Comparison of ENCODE assay signal across 8 cellular contexts in genomic region chr17:29178750-29179231, GRCh38. TPM values are rescaled to one million over a fixed set of nuclear protein-coding genes. Genes with fewer than 3 reads are reported as not detected.
DNase-seq lines count a peak whose midpoint lies in the region; ATAC-seq and TF ChIP-seq lines count a peak whose summit lies in the region.

No MANE protein-coding gene starts in this region.

- peaks cover 3% of the 10 kb centered on the region for H3K36me3 Mint-ChIP-seq in mesothelial cell of epicardium
- H3K36me3 Mint-ChIP-seq in CD14-positive monocyte, result peaks cover 0 to 3% of the 10 kb centered on the region in 2 donors

- H3K27me3 Mint-ChIP-seq in mesothelial cell of epicardium (ENCODE audit: low read depth) (peaks cover 8% of the 10 kb centered on the region), CD14-positive monocyte (ENCODE audit: low read depth in 3 of 3) (peaks cover 4 to 25% (median 24%) of the 10 kb centered on the region in 3 donors)

- no peaks in the 10 kb centered on the region for H3K27me3 ChIP-seq in cardiac muscle cell
- no peaks in the 10 kb centered on the region for H3K27me3 ChIP-seq in uterus

- no peak for ATAC-seq in left cardiac atrium

- DNase-seq in cardiac muscle cell (ENCODE audit: low read depth in 1 of 2, low spot score in 1 of 2) (no peak), left cardiac atrium (no peak), cerebellum (ENCODE audit: low spot score) (peak; percentile 48), mesothelial cell of epicardium (ENCODE audit: low spot score in 2 of 2, unreplicated experiment in 2 of 2) (no peak), uterus (no peak), NCI-H524 (lab: John Stamatoyannopoulos, UW) (no peak), GDM1 (lab: John Stamatoyannopoulos, UW) (no peak), CD14-positive monocyte (ENCODE audit: low spot score) (no peak)

- peak overlapping the region; percentile 78 for H3K4me3 Mint-ChIP-seq in mesothelial cell of epicardium
- no peak overlapping the region for H3K4me3 Mint-ChIP-seq in CD14-positive monocyte

- H3K27ac ChIP-seq in cardiac muscle cell (peak overlapping the region; percentile 79), uterus (peak overlapping the region; percentile 87 to 88)

- H3K4me1 Mint-ChIP-seq in mesothelial cell of epicardium, result peaks cover 36% of the 10 kb centered on the region
- peaks cover 44% of the 10 kb centered on the region for H3K4me1 Mint-ChIP-seq in CD14-positive monocyte

- no peak for TF ChIP-seq POLR2A in uterus (IDR thresholded peaks at IDR 0.05)

- H3K36me3 ChIP-seq in cardiac muscle cell (no peaks in the 10 kb centered on the region), uterus (no peaks in the 10 kb centered on the region)

- TF ChIP-seq CTCF in cardiac muscle cell (IDR thresholded peaks at IDR 0.05; ENCODE audit: low read depth, low read length), result no peak
- TF ChIP-seq CTCF in mesothelial cell of epicardium (IDR thresholded peaks at IDR 0.05; ENCODE audit: unreplicated experiment), result no peak
- TF ChIP-seq CTCF in uterus (IDR thresholded peaks at IDR 0.05), result no peak
- no peak for TF ChIP-seq CTCF in CD14-positive monocyte (IDR thresholded peaks at IDR 0.05)

- H3K27ac Mint-ChIP-seq in mesothelial cell of epicardium (peak overlapping the region; percentile 61), CD14-positive monocyte (no peak overlapping the region)

- intact Hi-C loops in left cardiac atrium (cut with DNase I), result loop anchor here (2.0 kb wide), 1 partner anchor 30 kb away; no protein-coding TSS in a partner anchor
- intact Hi-C loops in uterus (cut with DNase I; ENCODE audit: low total_unique reads), result no loop called here
- intact Hi-C loops in CD14-positive monocyte (cut with micrococcal nuclease), result loop anchor here in 1 of 2 donors (2.0 kb wide), 1 partner anchor 24 kb away; no protein-coding TSS in a partner anchor

- H3K4me1 ChIP-seq in cardiac muscle cell (ENCODE audit: low read depth) (peaks cover 29% of the 10 kb centered on the region), uterus (peaks cover 0 to 20% of the 10 kb centered on the region in 2 donors)

- peaks cover 7% of the 10 kb centered on the region for H3K9me3 Mint-ChIP-seq in mesothelial cell of epicardium
- peaks cover 0 to 2% (median 0%) of the 10 kb centered on the region in 7 donors for H3K9me3 Mint-ChIP-seq in CD14-positive monocyte

- H3K4me3 ChIP-seq in cardiac muscle cell, result peak overlapping the region; percentile 74
- peak overlapping the region in 1 of 2 donors; percentile 73 for H3K4me3 ChIP-seq in uterus

- H3K9me3 ChIP-seq in cardiac muscle cell (ENCODE audit: low read depth), result no peaks in the 10 kb centered on the region
- H3K9me3 ChIP-seq in uterus, result no peaks in the 10 kb centered on the region

RNA-seq across cellular contexts. Expression of gene MYO18A, which starts 1.4 kb away (rescaled TPM):
- total RNA-seq in cardiac muscle cell (326 and 564 TPM in 2 replicates), left cardiac atrium (100 to 1,000 TPM; 179 to 190 TPM), cerebellum (33.6 TPM), mesothelial cell of epicardium (55.0 to 58.4 TPM (median 56.8 TPM) in 3 replicates), uterus (100 to 1,000 TPM in 1 of 4 donors, 10 to 100 TPM in 3; 33.2 to 104 (median 59.3) TPM)
- polyA plus RNA-seq in cardiac muscle cell (186 and 218 TPM in 2 replicates), CD14-positive monocyte (10 to 100 TPM in 1 of 2 donors, 1 to 10 TPM in 1; 6.3 to 11.0 TPM)
